ENCODE assay signal across 8 cellular contexts in the genomic region with DNA sequence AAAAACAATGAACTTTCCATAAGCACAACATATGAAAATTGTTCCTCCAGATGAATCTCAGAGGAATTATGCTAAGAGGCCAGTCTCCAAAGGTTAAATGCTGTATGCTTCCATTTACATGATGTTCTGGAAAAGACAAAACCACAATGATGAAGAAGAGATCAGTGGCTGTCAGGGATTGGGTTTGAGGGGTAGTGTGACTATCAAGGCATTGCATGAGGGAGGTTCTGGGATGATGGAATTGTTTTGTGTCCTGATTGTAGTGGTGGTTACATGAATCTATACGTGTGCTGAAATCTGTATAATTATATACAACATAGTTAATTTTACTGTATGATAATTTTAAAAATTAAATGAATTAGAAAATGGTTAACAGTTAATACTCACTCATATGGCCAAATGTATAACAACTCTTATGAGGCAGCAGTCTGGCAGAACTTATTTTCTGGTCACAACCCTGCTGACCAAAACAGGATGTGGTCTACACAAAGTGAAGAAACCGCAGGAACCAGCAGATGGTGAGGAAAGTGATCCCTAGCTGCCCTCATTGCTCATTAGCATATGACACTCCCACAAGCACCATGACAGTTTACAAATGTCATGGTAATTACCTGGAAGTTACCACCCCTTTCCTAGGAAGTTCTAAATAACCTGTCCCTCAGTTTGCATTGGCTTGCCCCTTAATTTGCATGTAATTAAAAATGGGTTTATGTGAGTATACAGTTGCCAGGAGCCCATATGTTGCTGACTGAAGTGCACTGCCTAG. TPM values are rescaled to one million over a fixed set of nuclear protein-coding genes. Genes with fewer than 3 reads are reported as not detected.
DNase-seq lines count a peak whose midpoint lies in the region; ATAC-seq, FAIRE-seq and TF ChIP-seq lines count a peak whose summit lies in the region.

No MANE protein-coding gene starts in this region.

- H3K36me3 Mint-ChIP-seq in IgD-negative memory B cell, result peaks cover 4% of the 10 kb centered on the region

- TF ChIP-seq POLR2A in GM12892 (IDR thresholded peaks at IDR 0.05; ENCODE audit: low read depth, low read length), result no peak

- H3K4me1 Mint-ChIP-seq in IgD-negative memory B cell, result peaks cover 34 to 44% (median 41%) of the 10 kb centered on the region in 3 donors

- H3K4me3 Mint-ChIP-seq in IgD-negative memory B cell, result peak overlapping the region in 3 of 4 donors; percentile 24 to 67 (median 51)

- no peaks in the 10 kb centered on the region for H3K9me3 Mint-ChIP-seq in IgD-negative memory B cell

- FAIRE-seq in GM12892 (lab: Jason Lieb, UNC), result peak; percentile 97

- H3K27ac Mint-ChIP-seq in IgD-negative memory B cell, result peak overlapping the region; percentile 68 to 91 (median 86)

- H3K27me3 Mint-ChIP-seq in IgD-negative memory B cell, result peaks cover 10% of the 10 kb centered on the region

- peak; percentile 93 for ATAC-seq in GM21576 (IDR thresholded peaks at IDR 0.05; ENCODE audit: unreplicated experiment)

- DNase-seq in GM12892 (ENCODE audit: insufficient read length) (peak; percentile 22), T-helper 22 cell (ENCODE audit: low read depth) (peak; percentile 38), dermis blood vessel endothelial cell (peak; percentile 93), renal cortical epithelial cell (ENCODE audit: low read depth) (peak; percentile 91), dedifferentiated amniotic fluid mesenchymal stem cell (ENCODE audit: extremely low spot score) (no peak), NCI-H774 (lab: John Stamatoyannopoulos, UW) (no peak)

RNA-seq across cellular contexts. Expression of a gene that starts 31.9 kb away (rescaled TPM):
- polyA plus RNA-seq in GM12892 (2012; ENCODE audit: missing spikeins), result 31.9 TPM
- polyA plus RNA-seq in IgD-negative memory B cell, result 112 TPM
- 28.8 and 39.6 TPM in 2 replicates for total RNA-seq in dermis blood vessel endothelial cell
- 30.6 and 50.1 TPM in 2 replicates for total RNA-seq in renal cortical epithelial cell

RNA-seq across cellular contexts. Expression of a gene that starts 41.9 kb away (rescaled TPM):
- polyA plus RNA-seq in GM12892 (2012; ENCODE audit: missing spikeins), result 207 TPM
- polyA plus RNA-seq in IgD-negative memory B cell, result 36.1 TPM
- 269 and 390 TPM in 2 replicates for total RNA-seq in dermis blood vessel endothelial cell
- total RNA-seq in renal cortical epithelial cell, result 131 and 138 TPM in 2 replicates

RNA-seq across cellular contexts. Expression of a gene that starts 56.5 kb away (rescaled TPM):
- polyA plus RNA-seq in GM12892 (2012; ENCODE audit: missing spikeins), result not detected
- 0.15 TPM for polyA plus RNA-seq in IgD-negative memory B cell
- total RNA-seq in dermis blood vessel endothelial cell (0.51 and 1.3 TPM in 2 replicates), renal cortical epithelial cell (not detected in 2 replicates)

Comparison
In these comparisons a context has a peak if more than half of its experiments do, and no peak if none do; other contexts are left out.
1. DNase-seq: peak in GM12892 (single experiment), T-helper 22 cell (single experiment), dermis blood vessel endothelial cell (single experiment) and renal cortical epithelial cell (single experiment); none in dedifferentiated amniotic fluid mesenchymal stem cell (single experiment) and NCI-H774 (single experiment).